ENCODE assay signal across 10 cellular contexts in genomic region chr2:172464340-172465129, GRCh38. TPM values are rescaled to one million over a fixed set of nuclear protein-coding genes. Genes with fewer than 3 reads are reported as not detected.
DNase-seq lines count a peak whose midpoint lies in the region; ATAC-seq, FAIRE-seq and TF ChIP-seq lines count a peak whose summit lies in the region.
"Had no signal": no experiment of that assay in that cellular context is flagged by ENCODE, and none has a peak within 500 bp of the region (broad histone marks: within the 10 kb centered on the region; RNA-seq: fewer than 3 reads in every experiment).

No MANE protein-coding gene starts in this region.

- H3K9me3 ChIP-seq in RWPE2 (ENCODE audit: severe bottlenecking) (no peaks in the 10 kb centered on the region), endothelial cell of umbilical vein (replicated peaks; ENCODE audit: control insufficient read depth, insufficient read depth, low read length) (no peaks in the 10 kb centered on the region), gastrocnemius medialis (no peaks in the 10 kb centered on the region)

- no peak overlapping the region for H2AFZ ChIP-seq in endothelial cell of umbilical vein (ENCODE audit: low read depth, low read length)

- H3K79me2 ChIP-seq in endothelial cell of umbilical vein (ENCODE audit: control insufficient read depth, insufficient read depth, low read length) = peaks cover 43% of the 10 kb centered on the region

- H3K9ac ChIP-seq in endothelial cell of umbilical vein (replicated peaks; ENCODE audit: extremely low read depth, insufficient read depth, low read length) = no peak overlapping the region

- FAIRE-seq in endothelial cell of umbilical vein (lab: Jason Lieb, UNC) = no peak

- TF ChIP-seq CTCF in RWPE2 (IDR thresholded peaks at IDR 0.05; ENCODE audit: poor library complexity, severe bottlenecking) (no peak), endothelial cell of umbilical vein (IDR thresholded peaks at IDR 0.05; ENCODE audit: extremely low read depth in 1 of 2, insufficient read depth in 1 of 2, low read depth in 1 of 2, low read length in 2 of 2) (no peak), gastrocnemius medialis (IDR thresholded peaks at IDR 0.05 in 4 of 5, conservative IDR thresholded peaks at IDR 0.05 in 1 of 5) (no peak)

- dilution Hi-C loops in endothelial cell of umbilical vein (cut with MboI; ENCODE audit: extremely low pct_ligation_motif_present, low sequenced_read_pairs) = no loop called here

- intact Hi-C loops in endothelial cell of umbilical vein (cut with micrococcal nuclease) (loop anchor here (1.0 to 10.0 kb wide), 8 partner anchors 37 to 890 kb away; partner anchors contain the start of gene ITGA6), gastrocnemius medialis (cut with DNase I; ENCODE audit: low total_unique reads) (loop anchor here (1.0 to 10.0 kb wide), 2 partner anchors 292 to 890 kb away; no protein-coding TSS in a partner anchor)

- no TSS peak for BruUV-seq in endothelial cell of umbilical vein (replicated peaks; lab: Mats Ljungman, UMichigan)

- H3K4me2 ChIP-seq in endothelial cell of umbilical vein (ENCODE audit: insufficient read depth, low read length) = no peak overlapping the region

- no peak overlapping the region for H3K4me3 Mint-ChIP-seq in stimulated activated memory B cell treated with anti-CD40 and anti-IgM and Interleukin-4, amounts not matched to agents 10 μg/mL and 1 μg/mL and 100 μg/mL, for 72 hours

- H3K27ac Mint-ChIP-seq in stimulated activated memory B cell treated with anti-CD40 and anti-IgM and Interleukin-4, amounts not matched to agents 10 μg/mL and 1 μg/mL and 100 μg/mL, for 72 hours = no peak overlapping the region

- in situ Hi-C loops in gastrocnemius medialis (cut with MboI; ENCODE audit: low sequenced_read_pairs in 4 of 4) = loop anchor here in 3 of 4 donors (5.0 to 10.0 kb wide), 3 partner anchors 287 to 292 kb away; no protein-coding TSS in a partner anchor

- no peak for TF ChIP-seq POLR2A in endothelial cell of umbilical vein (IDR thresholded peaks at IDR 0.05; ENCODE audit: low read depth, low read length)
- no peak for TF ChIP-seq POLR2A in gastrocnemius medialis (IDR thresholded peaks at IDR 0.05)

- no peaks in the 10 kb centered on the region for H3K9me3 Mint-ChIP-seq in stimulated activated memory B cell treated with anti-CD40 and anti-IgM and Interleukin-4, amounts not matched to agents 10 μg/mL and 1 μg/mL and 100 μg/mL, for 72 hours
- H3K9me3 Mint-ChIP-seq: naive B cell had no signal

- H3K36me3 ChIP-seq in RWPE2 (ENCODE audit: low read depth) (peaks cover 51% of the 10 kb centered on the region), endothelial cell of umbilical vein (ENCODE audit: control insufficient read depth in 2 of 2, extremely low read depth in 1 of 2, insufficient read depth in 2 of 2, low read length in 2 of 2) (no peaks in the 10 kb centered on the region), gastrocnemius medialis (no peaks in the 10 kb centered on the region)

- no peaks in the 10 kb centered on the region for H3K27me3 ChIP-seq in RWPE2 (ENCODE audit: insufficient read depth, poor library complexity, severe bottlenecking)
- no peaks in the 10 kb centered on the region for H3K27me3 ChIP-seq in endothelial cell of umbilical vein (ENCODE audit: control insufficient read depth in 2 of 2, insufficient read depth in 2 of 2, low read length in 2 of 2)
- no peaks in the 10 kb centered on the region for H3K27me3 ChIP-seq in gastrocnemius medialis

- H3K27me3 Mint-ChIP-seq in stimulated activated memory B cell treated with anti-CD40 and anti-IgM and Interleukin-4, amounts not matched to agents 10 μg/mL and 1 μg/mL and 100 μg/mL, for 72 hours = peaks cover 9% of the 10 kb centered on the region

- no peaks in the 10 kb centered on the region for H4K20me1 ChIP-seq in endothelial cell of umbilical vein (replicated peaks; ENCODE audit: control insufficient read depth, extremely low read depth, insufficient read depth, low read length)

- H3K36me3 Mint-ChIP-seq in stimulated activated memory B cell treated with anti-CD40 and anti-IgM and Interleukin-4, amounts not matched to agents 10 μg/mL and 1 μg/mL and 100 μg/mL, for 72 hours = no peaks in the 10 kb centered on the region
- H3K36me3 Mint-ChIP-seq: naive B cell had no signal

- POLR2A ChIA-PET in endothelial cell of umbilical vein (lab: Charles Lee) = no interaction called here

- no peaks in the 10 kb centered on the region for H3K9me1 ChIP-seq in endothelial cell of umbilical vein (replicated peaks; ENCODE audit: control insufficient read depth, extremely low read depth, insufficient read depth, low read length)

- H3K27ac ChIP-seq in RWPE2 (ENCODE audit: poor library complexity, severe bottlenecking) = peak overlapping the region; percentile 98
- H3K27ac ChIP-seq in endothelial cell of umbilical vein (ENCODE audit: insufficient read depth, low read depth, low read length) = no peak overlapping the region
- peak overlapping the region in 3 of 4 donors; percentile 4 to 59 (median 48) for H3K27ac ChIP-seq in gastrocnemius medialis

- CTCF ChIA-PET in endothelial cell of umbilical vein (lab: Charles Lee) = interaction anchor here (0.6 to 10.2 kb wide), 7 partner anchors 37 to 760 kb away, joined by 3 to 263 read pairs (median 5); partner anchors contain the start of gene ITGA6

- DNase-seq in DMS 273 (lab: John Stamatoyannopoulos, UW; ENCODE audit: unreplicated experiment) = peak; percentile 10
- DNase-seq in DMS 273 treated with DMSO at 0.1 percent for 48 hours (lab: John Stamatoyannopoulos, UW) = no peak
- DNase-seq in RWPE2 (ENCODE audit: low spot score) = no peak
- DNase-seq in endothelial cell of umbilical vein (ENCODE audit: low read depth, low spot score) = peak; percentile 50
- DNase-seq in gastrocnemius medialis = no peak
- no peak for DNase-seq in SKM-1 treated with dmso at 0.1 percent for 144 hours (lab: John Stamatoyannopoulos, UW; ENCODE audit: unreplicated experiment)
- no peak for DNase-seq in activated effector memory CD4-positive, alpha-beta T cell treated with anti-CD3 and anti-CD28 coated beads, Interleukin-2, amount 50 U/mL, for 16 hours
- DNase-seq: DMS79, naive B cell had no signal

- H3K4me1 Mint-ChIP-seq in stimulated activated memory B cell treated with anti-CD40 and anti-IgM and Interleukin-4, amounts not matched to agents 10 μg/mL and 1 μg/mL and 100 μg/mL, for 72 hours = peaks cover 46% of the 10 kb centered on the region

- peak; percentile 53 for ATAC-seq in RWPE2 (ENCODE audit: low read depth)
- ATAC-seq in gastrocnemius medialis = no peak
- no peak for ATAC-seq in stimulated activated memory B cell treated with anti-CD40 and anti-IgM and Interleukin-4, amounts not matched to agents 10 μg/mL and 1 μg/mL and 100 μg/mL, for 72 hours

- H3K4me3 ChIP-seq in RWPE2 (ENCODE audit: severe bottlenecking) (no peak overlapping the region), endothelial cell of umbilical vein (replicated peaks in 1 of 3; ENCODE audit: insufficient read depth in 1 of 3, low read depth in 1 of 3, low read length in 3 of 3) (no peak overlapping the region), gastrocnemius medialis (no peak overlapping the region)

- H3K4me1 ChIP-seq in RWPE2 (ENCODE audit: insufficient read depth, poor library complexity, severe bottlenecking) (peaks cover 59% of the 10 kb centered on the region), endothelial cell of umbilical vein (ENCODE audit: control insufficient read depth, extremely low read depth, insufficient read depth, low read length) (peaks cover 27% of the 10 kb centered on the region), gastrocnemius medialis (peaks cover 0 to 9% of the 10 kb centered on the region in 2 donors)

TF ChIP-seq in endothelial cell of umbilical vein, 7 proteins besides CTCF, POLR2A, EP300 and RAD21:
- no peak for TF ChIP-seq MYC (IDR thresholded peaks at IDR 0.05; ENCODE audit: low read depth, low read length)
- no peak for TF ChIP-seq GATA2 (IDR thresholded peaks at IDR 0.05; ENCODE audit: insufficient read depth, insufficient read length, low read depth, low read length)
- TF ChIP-seq, protein P1, sequence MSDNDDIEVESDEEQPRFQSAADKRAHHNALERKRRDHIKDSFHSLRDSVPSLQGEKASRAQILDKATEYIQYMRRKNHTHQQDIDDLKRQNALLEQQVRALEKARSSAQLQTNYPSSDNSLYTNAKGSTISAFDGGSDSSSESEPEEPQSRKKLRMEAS (IDR thresholded peaks at IDR 0.05; ENCODE audit: insufficient read depth, insufficient read length) = no peak
- TF ChIP-seq POLR2AphosphoS5 (IDR thresholded peaks at IDR 0.05; ENCODE audit: insufficient read depth, low read depth, low read length) = no peak
- no peak for TF ChIP-seq EZH2 (IDR thresholded peaks at IDR 0.05; ENCODE audit: borderline replicate concordance, low read depth, low read length, severe bottlenecking)
- TF ChIP-seq JUN (IDR thresholded peaks at IDR 0.05; ENCODE audit: borderline replicate concordance, insufficient read depth, insufficient read length, low read depth) = no peak
- TF ChIP-seq FOS (IDR thresholded peaks at IDR 0.05; ENCODE audit: borderline replicate concordance, insufficient read depth, low read length) = no peak

RNA-seq across cellular contexts. Expression of gene ITGA6, which starts 37.1 kb away (rescaled TPM):
- total RNA-seq in endothelial cell of umbilical vein (174 and 208 TPM in 2 replicates), gastrocnemius medialis (10 to 100 TPM; 22.5 to 40.6 (median 29.2) TPM)
- polyA plus RNA-seq in endothelial cell of umbilical vein = 14.6 and 24.9 TPM in 2 replicates
- polyA plus RNA-seq in endothelial cell of umbilical vein (2011; cell fraction: cytosol; rRNA removed) = 23.3 and 26.0 TPM in 2 replicates
- polyA plus RNA-seq in endothelial cell of umbilical vein (2011; cell fraction: nucleus; rRNA removed) = 55.2 and 71.9 TPM in 2 replicates
- 78.4 and 153 TPM in 2 replicates for polyA plus RNA-seq in endothelial cell of umbilical vein (2012)
- polyA minus RNA-seq in endothelial cell of umbilical vein = 51.4 and 52.6 TPM in 2 replicates
- 5.8 TPM for polyA minus RNA-seq in endothelial cell of umbilical vein (2011; cell fraction: cytosol; rRNA and poly(A)+ RNA removed)
- polyA minus RNA-seq in endothelial cell of umbilical vein (2011; cell fraction: nucleus; rRNA and poly(A)+ RNA removed) = 53.0 and 76.1 TPM in 2 replicates

Comparison
In these comparisons a context has a peak if more than half of its experiments do, and no peak if none do; other contexts are left out.
1. DNase-seq: peak in DMS 273 (single experiment) and endothelial cell of umbilical vein (single experiment); none in DMS 273 treated with DMSO at 0.1 percent for 48 hours (single experiment), RWPE2 (single experiment), gastrocnemius medialis (0 of 2), SKM-1 treated with dmso at 0.1 percent for 144 hours (single experiment) and activated effector memory CD4-positive, alpha-beta T cell treated with anti-CD3 and anti-CD28 coated beads, Interleukin-2, amount 50 U/mL, for 16 hours (single experiment).